ENCODE assay signal across 8 cellular contexts in the genomic region with DNA sequence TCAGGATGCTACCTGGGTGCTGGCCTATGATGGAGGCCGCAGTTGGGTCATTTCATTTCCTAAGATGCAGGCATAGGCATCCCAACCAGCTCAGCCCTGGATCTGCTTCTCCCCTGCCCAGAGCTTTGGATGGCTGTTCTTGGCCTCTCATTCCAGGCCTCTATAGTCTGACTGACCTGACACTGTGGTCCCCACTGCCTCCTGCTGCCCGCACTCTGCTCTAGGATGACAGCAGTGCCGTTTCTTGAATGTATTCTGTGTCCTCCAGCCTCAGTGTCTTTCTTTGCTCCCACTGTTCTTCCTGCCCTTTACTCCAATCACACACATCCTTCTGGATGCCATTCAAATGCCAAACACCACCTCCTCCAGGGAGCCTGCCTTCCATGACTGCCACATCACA.
DNase-seq lines count a peak whose midpoint lies in the region; ATAC-seq, FAIRE-seq and TF ChIP-seq lines count a peak whose summit lies in the region.

No MANE protein-coding gene starts in this region.

- H3K4me1 Mint-ChIP-seq in osteocyte (ENCODE audit: unreplicated experiment): no peaks in the 10 kb centered on the region

- no peak overlapping the region for H3K4me3 ChIP-seq in AG09309 (ENCODE audit: control insufficient read depth, low read depth, low read length)

- DNase-seq in AG09309 (ENCODE audit: low read depth): no peak
- DNase-seq in GM18507 (ENCODE audit: extremely low spot score, insufficient read length, low read depth): peak; percentile 29
- peak; percentile 34 for DNase-seq in T follicular helper cell (ENCODE audit: low read depth)
- peak; percentile 71 for DNase-seq in dermis blood vessel endothelial cell
- no peak for DNase-seq in osteocyte (ENCODE audit: extremely low spot score, unreplicated experiment)

- TF ChIP-seq CTCF in AG09309 (IDR thresholded peaks at IDR 0.05; ENCODE audit: control insufficient read depth, insufficient read depth, low read depth, low read length, missing control alignments) (peak; percentile 43), osteocyte (IDR thresholded peaks at IDR 0.05) (peak; percentile 63)

- FAIRE-seq in GM18507 (lab: Jason Lieb, UNC): peak; percentile 67

- no peak overlapping the region for H3K27ac Mint-ChIP-seq in osteocyte (ENCODE audit: unreplicated experiment)

- no peaks in the 10 kb centered on the region for H3K27me3 Mint-ChIP-seq in osteocyte (ENCODE audit: unreplicated experiment)

- no peak for ATAC-seq in GM21447 (IDR thresholded peaks at IDR 0.05; ENCODE audit: unreplicated experiment)
- ATAC-seq in HG03097 (IDR thresholded peaks at IDR 0.05; ENCODE audit: low FRiP score, unreplicated experiment): no peak
- ATAC-seq in HG03108 (IDR thresholded peaks at IDR 0.05; ENCODE audit: unreplicated experiment): no peak

- no peaks in the 10 kb centered on the region for H3K9me3 Mint-ChIP-seq in osteocyte (ENCODE audit: unreplicated experiment)

- H3K4me3 Mint-ChIP-seq in osteocyte (ENCODE audit: unreplicated experiment): no peak overlapping the region

- no peaks in the 10 kb centered on the region for H3K36me3 Mint-ChIP-seq in osteocyte (ENCODE audit: unreplicated experiment)

Comparison
In these comparisons a context has a peak if more than half of its experiments do, and no peak if none do; other contexts are left out.
1. DNase-seq: peak in GM18507 (single experiment), T follicular helper cell (single experiment) and dermis blood vessel endothelial cell (single experiment); none in AG09309 (single experiment) and osteocyte (single experiment).